ENCODE assay signal across 1 cellular context in genomic region chr16:12729448-12729847, GRCh38.
TF ChIP-seq lines count a peak whose summit lies in the region.

No MANE protein-coding gene starts in this region.

TF ChIP-seq in SK-N-SH, 30 proteins besides CTCF, POLR2A, EP300 and RAD21 (continued from another document):
- TF ChIP-seq, protein P1, sequence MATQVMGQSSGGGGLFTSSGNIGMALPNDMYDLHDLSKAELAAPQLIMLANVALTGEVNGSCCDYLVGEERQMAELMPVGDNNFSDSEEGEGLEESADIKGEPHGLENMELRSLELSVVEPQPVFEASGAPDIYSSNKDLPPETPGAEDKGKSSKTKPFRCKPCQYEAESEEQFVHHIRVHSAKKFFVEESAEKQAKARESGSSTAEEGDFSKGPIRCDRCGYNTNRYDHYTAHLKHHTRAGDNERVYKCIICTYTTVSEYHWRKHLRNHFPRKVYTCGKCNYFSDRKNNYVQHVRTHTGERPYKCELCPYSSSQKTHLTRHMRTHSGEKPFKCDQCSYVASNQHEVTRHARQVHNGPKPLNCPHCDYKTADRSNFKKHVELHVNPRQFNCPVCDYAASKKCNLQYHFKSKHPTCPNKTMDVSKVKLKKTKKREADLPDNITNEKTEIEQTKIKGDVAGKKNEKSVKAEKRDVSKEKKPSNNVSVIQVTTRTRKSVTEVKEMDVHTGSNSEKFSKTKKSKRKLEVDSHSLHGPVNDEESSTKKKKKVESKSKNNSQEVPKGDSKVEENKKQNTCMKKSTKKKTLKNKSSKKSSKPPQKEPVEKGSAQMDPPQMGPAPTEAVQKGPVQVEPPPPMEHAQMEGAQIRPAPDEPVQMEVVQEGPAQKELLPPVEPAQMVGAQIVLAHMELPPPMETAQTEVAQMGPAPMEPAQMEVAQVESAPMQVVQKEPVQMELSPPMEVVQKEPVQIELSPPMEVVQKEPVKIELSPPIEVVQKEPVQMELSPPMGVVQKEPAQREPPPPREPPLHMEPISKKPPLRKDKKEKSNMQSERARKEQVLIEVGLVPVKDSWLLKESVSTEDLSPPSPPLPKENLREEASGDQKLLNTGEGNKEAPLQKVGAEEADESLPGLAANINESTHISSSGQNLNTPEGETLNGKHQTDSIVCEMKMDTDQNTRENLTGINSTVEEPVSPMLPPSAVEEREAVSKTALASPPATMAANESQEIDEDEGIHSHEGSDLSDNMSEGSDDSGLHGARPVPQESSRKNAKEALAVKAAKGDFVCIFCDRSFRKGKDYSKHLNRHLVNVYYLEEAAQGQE (IDR thresholded peaks at IDR 0.05; ENCODE audit: low read depth, low read length) = no peak
- TF ChIP-seq YY1 (IDR thresholded peaks at IDR 0.05; ENCODE audit: low read depth) (no peak), POLR2AphosphoS5 (IDR thresholded peaks at IDR 0.05; ENCODE audit: low read depth, low read length) (no peak), TEAD4 (IDR thresholded peaks at IDR 0.05; ENCODE audit: borderline replicate concordance, insufficient read depth) (no peak), JUND (IDR thresholded peaks at IDR 0.05) (peak; percentile 17; the same call in 1 of the 2 replicates), CHD2 (IDR thresholded peaks at IDR 0.05; ENCODE audit: low read length, partially characterized antibody) (no peak)
